ENCODE assay signal across 1 cellular context in genomic region chr7:106285051-106285800, GRCh38.
TF ChIP-seq lines count a peak whose summit lies in the region.

No MANE protein-coding gene starts in this region.

TF ChIP-seq in GM12878, 131 proteins besides CTCF, POLR2A, EP300 and RAD21 (continued from another document and continues in another):
- peak; percentile 86 for TF ChIP-seq MXI1 (IDR thresholded peaks at IDR 0.05; ENCODE audit: low read depth, low read length)
- 0 out of 2 replicates have a peak, but pooled peaks have one; percentile 60 for TF ChIP-seq HDGF (IDR thresholded peaks at IDR 0.05)
- peak; percentile 49; the same call in 1 of the 2 replicates for TF ChIP-seq SREBF2 (IDR thresholded peaks at IDR 0.05; ENCODE audit: low read length)
- TF ChIP-seq DPF2 (IDR thresholded peaks at IDR 0.05): no peak
- TF ChIP-seq BRCA1 (IDR thresholded peaks at IDR 0.05; ENCODE audit: low read depth, low read length): no peak
- no peak for TF ChIP-seq HSF1 (IDR thresholded peaks at IDR 0.05; ENCODE audit: low read depth, low read length)
- TF ChIP-seq ZBTB4 (CRISPR knock-in tag; IDR thresholded peaks at IDR 0.05): no peak
- TF ChIP-seq YBX1 (IDR thresholded peaks at IDR 0.05): no peak
- TF ChIP-seq TBL1XR1 (IDR thresholded peaks at IDR 0.05; ENCODE audit: low read depth, low read length): peak; percentile 56; the same call in 1 of the 2 replicates
- TF ChIP-seq GATAD2B (conservative IDR thresholded peaks at IDR 0.05; ENCODE audit: low read depth): peak; percentile 41; the same call in 1 of the 2 replicates
- 0 out of 2 replicates have a peak, but pooled peaks have one; percentile 38 for TF ChIP-seq LARP7 (IDR thresholded peaks at IDR 0.05)
- no peak for TF ChIP-seq ZSCAN29 (IDR thresholded peaks at IDR 0.05)
- no peak for TF ChIP-seq FOS (IDR thresholded peaks at IDR 0.05; ENCODE audit: borderline replicate concordance, extremely low read depth, insufficient read length)
- no peak for TF ChIP-seq EZH2 (IDR thresholded peaks at IDR 0.05; ENCODE audit: borderline replicate concordance, control insufficient read depth, low read depth, low read length)
- TF ChIP-seq BCL3 (IDR thresholded peaks at IDR 0.05; ENCODE audit: borderline replicate concordance, insufficient read depth, low read depth, low read length, poor library complexity, severe bottlenecking): peak; percentile 53
- TF ChIP-seq ZBTB33 (IDR thresholded peaks at IDR 0.05): no peak
- TF ChIP-seq ZBED1 (IDR thresholded peaks at IDR 0.05; ENCODE audit: borderline replicate concordance): no peak
- peak; percentile 58; the same call in 1 of the 2 replicates for TF ChIP-seq CREM (IDR thresholded peaks at IDR 0.05; ENCODE audit: low read depth)
- no peak for TF ChIP-seq JUNB (IDR thresholded peaks at IDR 0.05)
- no peak for TF ChIP-seq ZNF622 (IDR thresholded peaks at IDR 0.05)
- no peak for TF ChIP-seq E2F8 (IDR thresholded peaks at IDR 0.05; ENCODE audit: low read depth, partially characterized antibody)
- TF ChIP-seq PAX8 (IDR thresholded peaks at IDR 0.05): no peak
- TF ChIP-seq NRF1 (conservative IDR thresholded peaks at IDR 0.05; ENCODE audit: low read depth, low read length): peak; percentile 78
- peak; percentile 44; the same call in 1 of the 2 replicates for TF ChIP-seq SPI1 (IDR thresholded peaks at IDR 0.05; ENCODE audit: borderline replicate concordance, insufficient read depth, low read depth, low read length)
- peak; percentile 65 for TF ChIP-seq NKRF (conservative IDR thresholded peaks at IDR 0.05)
- TF ChIP-seq PBX3 (IDR thresholded peaks at IDR 0.05; ENCODE audit: insufficient replicate concordance, low read depth, low read length): no peak
- no peak for TF ChIP-seq TCF7 (IDR thresholded peaks at IDR 0.05; ENCODE audit: borderline replicate concordance)
- no peak for TF ChIP-seq NFYA (IDR thresholded peaks at IDR 0.05; ENCODE audit: borderline replicate concordance, low read depth, low read length)
- no peak for TF ChIP-seq CEBPZ (IDR thresholded peaks at IDR 0.05; ENCODE audit: low read depth, low read length)
- no peak for TF ChIP-seq IRF5 (IDR thresholded peaks at IDR 0.05; ENCODE audit: borderline replicate concordance)
- TF ChIP-seq RUNX3 (IDR thresholded peaks at IDR 0.05; ENCODE audit: low read length): no peak
- peak; percentile 92 for TF ChIP-seq IKZF1 (conservative IDR thresholded peaks at IDR 0.05)
- TF ChIP-seq SIX5 (IDR thresholded peaks at IDR 0.05; ENCODE audit: low read depth, low read length, severe bottlenecking): no peak
- TF ChIP-seq CEBPB (IDR thresholded peaks at IDR 0.05; ENCODE audit: borderline replicate concordance in 1 of 2, low read depth in 2 of 2, low read length in 2 of 2): no peak
- peak; percentile 96 for TF ChIP-seq MLLT1 (IDR thresholded peaks at IDR 0.05)
